In the genomic region with DNA sequence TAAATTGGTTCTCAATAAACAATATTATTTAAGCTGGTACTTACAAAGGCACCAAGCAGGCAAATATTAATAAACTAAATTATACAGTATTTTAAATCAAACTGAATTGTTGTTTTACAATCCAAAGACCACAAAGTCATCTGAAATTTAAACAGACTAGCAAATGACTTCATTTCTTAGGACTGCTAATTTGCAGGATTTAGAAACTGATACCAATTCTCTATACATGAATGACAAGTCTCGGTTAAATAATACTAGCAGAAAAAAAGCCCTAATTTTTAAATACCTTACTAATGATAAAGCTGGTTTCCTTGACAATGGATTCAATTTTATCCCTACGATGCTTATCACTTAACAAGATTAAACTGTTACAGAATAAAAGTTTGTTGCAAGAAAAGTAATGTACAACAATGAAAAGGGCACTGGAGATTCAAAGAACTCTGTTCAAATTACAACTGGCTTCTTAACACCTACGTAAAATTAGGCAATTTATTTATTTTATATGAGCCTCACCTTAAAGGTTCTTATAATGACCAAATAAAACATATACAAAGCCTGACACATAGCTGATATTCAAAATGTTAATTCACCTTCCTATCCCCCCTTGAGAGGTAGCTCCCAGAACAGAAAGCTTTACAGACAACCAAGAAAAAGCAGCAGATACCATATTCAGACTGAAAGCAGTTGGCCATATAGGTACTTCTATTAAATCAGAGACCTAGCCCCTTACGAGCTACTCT, we compare ENCODE assay signal across 1 cellular context.
TF ChIP-seq lines count a peak whose summit lies in the region.

No MANE protein-coding gene starts in this region.

TF ChIP-seq in WTC11, 78 proteins besides CTCF, POLR2A, EP300 and RAD21 (continued from another document):
- TF ChIP-seq, protein P1, sequence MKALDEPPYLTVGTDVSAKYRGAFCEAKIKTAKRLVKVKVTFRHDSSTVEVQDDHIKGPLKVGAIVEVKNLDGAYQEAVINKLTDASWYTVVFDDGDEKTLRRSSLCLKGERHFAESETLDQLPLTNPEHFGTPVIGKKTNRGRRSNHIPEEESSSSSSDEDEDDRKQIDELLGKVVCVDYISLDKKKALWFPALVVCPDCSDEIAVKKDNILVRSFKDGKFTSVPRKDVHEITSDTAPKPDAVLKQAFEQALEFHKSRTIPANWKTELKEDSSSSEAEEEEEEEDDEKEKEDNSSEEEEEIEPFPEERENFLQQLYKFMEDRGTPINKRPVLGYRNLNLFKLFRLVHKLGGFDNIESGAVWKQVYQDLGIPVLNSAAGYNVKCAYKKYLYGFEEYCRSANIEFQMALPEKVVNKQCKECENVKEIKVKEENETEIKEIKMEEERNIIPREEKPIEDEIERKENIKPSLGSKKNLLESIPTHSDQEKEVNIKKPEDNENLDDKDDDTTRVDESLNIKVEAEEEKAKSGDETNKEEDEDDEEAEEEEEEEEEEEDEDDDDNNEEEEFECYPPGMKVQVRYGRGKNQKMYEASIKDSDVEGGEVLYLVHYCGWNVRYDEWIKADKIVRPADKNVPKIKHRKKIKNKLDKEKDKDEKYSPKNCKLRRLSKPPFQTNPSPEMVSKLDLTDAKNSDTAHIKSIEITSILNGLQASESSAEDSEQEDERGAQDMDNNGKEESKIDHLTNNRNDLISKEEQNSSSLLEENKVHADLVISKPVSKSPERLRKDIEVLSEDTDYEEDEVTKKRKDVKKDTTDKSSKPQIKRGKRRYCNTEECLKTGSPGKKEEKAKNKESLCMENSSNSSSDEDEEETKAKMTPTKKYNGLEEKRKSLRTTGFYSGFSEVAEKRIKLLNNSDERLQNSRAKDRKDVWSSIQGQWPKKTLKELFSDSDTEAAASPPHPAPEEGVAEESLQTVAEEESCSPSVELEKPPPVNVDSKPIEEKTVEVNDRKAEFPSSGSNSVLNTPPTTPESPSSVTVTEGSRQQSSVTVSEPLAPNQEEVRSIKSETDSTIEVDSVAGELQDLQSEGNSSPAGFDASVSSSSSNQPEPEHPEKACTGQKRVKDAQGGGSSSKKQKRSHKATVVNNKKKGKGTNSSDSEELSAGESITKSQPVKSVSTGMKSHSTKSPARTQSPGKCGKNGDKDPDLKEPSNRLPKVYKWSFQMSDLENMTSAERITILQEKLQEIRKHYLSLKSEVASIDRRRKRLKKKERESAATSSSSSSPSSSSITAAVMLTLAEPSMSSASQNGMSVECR (CRISPR knock-in tag; IDR thresholded peaks at IDR 0.05; ENCODE audit: borderline replicate concordance), result no peak
- TF ChIP-seq, protein P2, sequence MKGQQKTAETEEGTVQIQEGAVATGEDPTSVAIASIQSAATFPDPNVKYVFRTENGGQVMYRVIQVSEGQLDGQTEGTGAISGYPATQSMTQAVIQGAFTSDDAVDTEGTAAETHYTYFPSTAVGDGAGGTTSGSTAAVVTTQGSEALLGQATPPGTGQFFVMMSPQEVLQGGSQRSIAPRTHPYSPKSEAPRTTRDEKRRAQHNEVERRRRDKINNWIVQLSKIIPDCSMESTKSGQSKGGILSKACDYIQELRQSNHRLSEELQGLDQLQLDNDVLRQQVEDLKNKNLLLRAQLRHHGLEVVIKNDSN (CRISPR knock-in tag; IDR thresholded peaks at IDR 0.05), result no peak
- no peak for TF ChIP-seq CREB1 (CRISPR knock-in tag; IDR thresholded peaks at IDR 0.05)
- TF ChIP-seq, protein P3, sequence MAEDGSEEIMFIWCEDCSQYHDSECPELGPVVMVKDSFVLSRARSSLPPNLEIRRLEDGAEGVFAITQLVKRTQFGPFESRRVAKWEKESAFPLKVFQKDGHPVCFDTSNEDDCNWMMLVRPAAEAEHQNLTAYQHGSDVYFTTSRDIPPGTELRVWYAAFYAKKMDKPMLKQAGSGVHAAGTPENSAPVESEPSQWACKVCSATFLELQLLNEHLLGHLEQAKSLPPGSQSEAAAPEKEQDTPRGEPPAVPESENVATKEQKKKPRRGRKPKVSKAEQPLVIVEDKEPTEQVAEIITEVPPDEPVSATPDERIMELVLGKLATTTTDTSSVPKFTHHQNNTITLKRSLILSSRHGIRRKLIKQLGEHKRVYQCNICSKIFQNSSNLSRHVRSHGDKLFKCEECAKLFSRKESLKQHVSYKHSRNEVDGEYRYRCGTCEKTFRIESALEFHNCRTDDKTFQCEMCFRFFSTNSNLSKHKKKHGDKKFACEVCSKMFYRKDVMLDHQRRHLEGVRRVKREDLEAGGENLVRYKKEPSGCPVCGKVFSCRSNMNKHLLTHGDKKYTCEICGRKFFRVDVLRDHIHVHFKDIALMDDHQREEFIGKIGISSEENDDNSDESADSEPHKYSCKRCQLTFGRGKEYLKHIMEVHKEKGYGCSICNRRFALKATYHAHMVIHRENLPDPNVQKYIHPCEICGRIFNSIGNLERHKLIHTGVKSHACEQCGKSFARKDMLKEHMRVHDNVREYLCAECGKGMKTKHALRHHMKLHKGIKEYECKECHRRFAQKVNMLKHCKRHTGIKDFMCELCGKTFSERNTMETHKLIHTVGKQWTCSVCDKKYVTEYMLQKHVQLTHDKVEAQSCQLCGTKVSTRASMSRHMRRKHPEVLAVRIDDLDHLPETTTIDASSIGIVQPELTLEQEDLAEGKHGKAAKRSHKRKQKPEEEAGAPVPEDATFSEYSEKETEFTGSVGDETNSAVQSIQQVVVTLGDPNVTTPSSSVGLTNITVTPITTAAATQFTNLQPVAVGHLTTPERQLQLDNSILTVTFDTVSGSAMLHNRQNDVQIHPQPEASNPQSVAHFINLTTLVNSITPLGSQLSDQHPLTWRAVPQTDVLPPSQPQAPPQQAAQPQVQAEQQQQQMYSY (CRISPR knock-in tag; IDR thresholded peaks at IDR 0.05), result no peak
- no peak for TF ChIP-seq GRHL2 (CRISPR knock-in tag; IDR thresholded peaks at IDR 0.05; ENCODE audit: insufficient replicate concordance, severe bottlenecking)
- TF ChIP-seq, protein P4, sequence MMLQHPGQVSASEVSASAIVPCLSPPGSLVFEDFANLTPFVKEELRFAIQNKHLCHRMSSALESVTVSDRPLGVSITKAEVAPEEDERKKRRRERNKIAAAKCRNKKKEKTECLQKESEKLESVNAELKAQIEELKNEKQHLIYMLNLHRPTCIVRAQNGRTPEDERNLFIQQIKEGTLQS (CRISPR knock-in tag; conservative IDR thresholded peaks at IDR 0.05), result no peak
